In the genomic region with DNA sequence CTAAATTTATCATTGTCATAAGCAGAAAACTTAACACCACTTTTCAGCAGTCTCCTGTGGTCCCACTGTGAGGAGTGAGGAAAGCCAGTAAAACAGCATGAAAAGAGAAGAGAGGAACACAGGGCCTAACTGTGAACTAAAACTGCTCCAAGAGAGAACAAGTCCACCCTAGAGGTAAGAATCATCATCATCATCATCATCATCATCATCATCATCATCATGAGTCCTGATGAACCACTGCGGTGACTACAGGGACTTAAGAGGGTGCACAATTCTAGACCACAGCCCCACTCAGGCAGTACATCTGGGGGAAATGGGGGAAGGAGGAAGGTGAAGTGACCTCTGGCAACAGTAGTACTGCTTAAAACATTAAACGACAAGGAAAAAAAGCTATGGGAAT, we compare ENCODE assay signal across 23 cellular contexts.
"Had no signal": no experiment of that assay in that cellular context is flagged by ENCODE, and none has a peak within 500 bp of the region (broad histone marks: within the 10 kb centered on the region; RNA-seq: fewer than 3 reads in every experiment).

No MANE protein-coding gene starts in this region.

- ATAC-seq: left lung; lower lobe of right lung; sciatic nerve; stimulated activated effector memory CD8-positive, alpha-beta T cell treated with anti-CD3 and anti-CD28 coated beads, Interleukin-12 subunit alpha, Interleukin-12 subunit beta, amount 100 ng/mL, for 72 hours; upper lobe of right lung had no signal

- H3K4me3 ChIP-seq: breast epithelium, left lung, lower lobe of right lung, stomach, thyroid gland, upper lobe of right lung had no signal

- H3K27me3 ChIP-seq: breast epithelium, left lung, stomach, thyroid gland, upper lobe of right lung had no signal

- DNase-seq: activated CD4-positive, alpha-beta T cell treated with anti-CD3 and anti-CD28 coated beads for 4 hours; activated CD4-positive, alpha-beta T cell treated with anti-CD3 and anti-CD28 coated beads, Interleukin-2, amount 50 U/mL, for 48 hours; activated CD4-positive, CD25-positive, alpha-beta regulatory T cell; activated CD8-positive, alpha-beta memory T cell treated with anti-CD3 and anti-CD28 coated beads for 24 hours; activated gamma-delta T cell treated with Interleukin-2 at 50 U/mL for 16 hours; activated naive CD4-positive, alpha-beta T cell treated with anti-CD3 and anti-CD28 coated beads, Interleukin-2, amount 50 U/mL, for 16 hours; activated T-cell treated with anti-CD3 and anti-CD28 coated beads, Interleukin-2, amount 50 U/mL, for 1 hour; central memory CD4-positive, alpha-beta T cell; left lung; lower lobe of right lung; mesendoderm; small intestine; stimulated activated CD4-positive, alpha-beta T cell treated with anti-CD3 and anti-CD28 coated beads, Interleukin-4, amount 100 ng/mL, for 24 hours; stomach; T-helper 1 cell; thyroid gland; upper lobe of right lung had no signal

- H3K27ac ChIP-seq: breast epithelium, epithelial cell of prostate, left lung, lower lobe of right lung, stomach, thyroid gland, upper lobe of right lung had no signal

- H3K4me1 ChIP-seq: breast epithelium, left lung, lower lobe of right lung, stomach, upper lobe of right lung had no signal

- H3K36me3 ChIP-seq: breast epithelium had no signal

- FAIRE-seq: frontal cortex, islet of Langerhans, small intestine had no signal

- H3K9me3 ChIP-seq: breast epithelium, left lung, lower lobe of right lung, stomach, thyroid gland, upper lobe of right lung had no signal
